In the genomic region with DNA sequence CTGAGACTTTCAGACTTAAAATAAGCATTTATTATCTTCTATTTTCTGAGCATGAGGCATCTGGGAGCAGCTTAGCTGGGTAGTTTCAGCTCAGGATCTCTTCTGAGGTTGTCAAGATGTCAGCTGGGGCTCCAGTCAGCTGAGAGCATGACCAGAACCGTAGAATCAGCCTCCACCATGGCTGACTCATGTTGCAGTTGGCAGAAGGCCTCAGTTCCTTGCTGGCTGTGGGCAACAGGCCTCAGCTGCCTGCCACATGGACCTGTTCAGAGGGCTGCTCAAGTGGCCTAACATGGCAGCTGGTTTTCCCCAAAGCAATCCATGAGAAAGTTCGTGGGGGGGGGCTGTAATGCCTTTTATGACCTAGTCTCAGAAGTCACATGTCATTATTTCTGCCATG, we compare ENCODE assay signal across 10 cellular contexts.
DNase-seq lines count a peak whose midpoint lies in the region; ATAC-seq, FAIRE-seq and TF ChIP-seq lines count a peak whose summit lies in the region.
"Had no signal": no experiment of that assay in that cellular context is flagged by ENCODE, and none has a peak within 500 bp of the region (broad histone marks: within the 10 kb centered on the region; RNA-seq: fewer than 3 reads in every experiment).

No MANE protein-coding gene starts in this region.

- H3K79me2 ChIP-seq in PC-3 (ENCODE audit: low read length), result no peaks in the 10 kb centered on the region
- H3K79me2 ChIP-seq in HepG2 (ENCODE audit: insufficient read depth, low read length), result no peaks in the 10 kb centered on the region

- no peak overlapping the region for H3K27ac Mint-ChIP-seq in activated naive CD8-positive, alpha-beta T cell treated with anti-CD3 and anti-CD28 coated beads for 36 hours
- H3K27ac Mint-ChIP-seq: activated B cell treated with CpG ODN at 0.5 μM for 24 hours had no signal

- peak; percentile 80 for ATAC-seq in PC-3
- no peak for ATAC-seq in HepG2

- intact Hi-C loops in PC-3 (cut with micrococcal nuclease) (no loop called here), HepG2 (cut with micrococcal nuclease; ENCODE audit: unreplicated experiment) (no loop called here)

- in situ Hi-C loops in HepG2 (cut with HindIII; ENCODE audit: extremely low pct_ligation_motif_present, low pct_unique_long_range_greater_than_20kb), result no loop called here

- H4K20me1 ChIP-seq in PC-3 (ENCODE audit: low read length), result no peaks in the 10 kb centered on the region
- H4K20me1 ChIP-seq in HepG2 (ENCODE audit: insufficient read depth, low read length), result no peaks in the 10 kb centered on the region

- 0% methylated on average over 2 of the region's 2 CpGs for WGBS in HepG2 (ENCODE audit: low lambda C conversion rate)

- no peak for TF ChIP-seq POLR2A in HepG2 (IDR thresholded peaks at IDR 0.05; ENCODE audit: insufficient read depth in 1 of 2, low read depth in 2 of 2, low read length in 2 of 2)

- no peak for FAIRE-seq in HepG2 (lab: Jason Lieb, UNC)

- H3K4me1 ChIP-seq in PC-3 (ENCODE audit: insufficient read depth, low read length) (peaks cover 21% of the 10 kb centered on the region), HepG2 (ENCODE audit: insufficient read depth, low read length) (no peaks in the 10 kb centered on the region)

- H3K9ac ChIP-seq in PC-3 (ENCODE audit: low read length) (no peak overlapping the region), HepG2 (ENCODE audit: insufficient read depth, low read depth, low read length) (no peak overlapping the region)

- CTCF ChIA-PET in PC-3 (lab: Charles Lee) (no interaction called here), HepG2 (lab: Yijun Ruan, JAX; ENCODE audit: low intra/inter-chr PET ratio, low total read pairs) (no interaction called here)

- H3K36me3 ChIP-seq in PC-3 (ENCODE audit: low read depth, low read length) (no peaks in the 10 kb centered on the region), HepG2 (replicated peaks in 1 of 2; ENCODE audit: control insufficient read depth in 1 of 2, insufficient read depth in 2 of 2, low read length in 2 of 2) (no peaks in the 10 kb centered on the region)

- no peaks in the 10 kb centered on the region for H3F3A ChIP-seq in PC-3 (ENCODE audit: low read length, unreplicated experiment)

- H3K9me3 Mint-ChIP-seq in activated naive CD8-positive, alpha-beta T cell treated with anti-CD3 and anti-CD28 coated beads for 36 hours, result no peaks in the 10 kb centered on the region
- H3K9me3 Mint-ChIP-seq: activated B cell treated with CpG ODN at 0.5 μM for 24 hours had no signal

- H3K4me3 Mint-ChIP-seq in activated naive CD8-positive, alpha-beta T cell treated with anti-CD3 and anti-CD28 coated beads for 36 hours, result no peak overlapping the region
- H3K4me3 Mint-ChIP-seq: activated B cell treated with CpG ODN at 0.5 μM for 24 hours had no signal

- 0 out of 2 replicates have a peak, but pooled peaks cover 4% of the 10 kb centered on the region for H3K9me2 ChIP-seq in PC-3 (replicated peaks; ENCODE audit: low read length)

- no peaks in the 10 kb centered on the region for H3K27me3 ChIP-seq in PC-3 (ENCODE audit: low read length)
- peaks cover 2 to 10% of the 10 kb centered on the region in 2 experiments; a peak in 3 of 5 replicates for H3K27me3 ChIP-seq in HepG2 (ENCODE audit: control insufficient read depth in 1 of 2, insufficient read depth in 2 of 2, low read length in 2 of 2)

- H3K27ac ChIP-seq in PC-3 (ENCODE audit: low read length), result no peak overlapping the region; the same call in 1 of the 2 replicates
- no peak overlapping the region for H3K27ac ChIP-seq in HepG2 (ENCODE audit: extremely low read length, insufficient read depth, low read length)

- H3K9me3 ChIP-seq in PC-3 (ENCODE audit: low read length) (no peaks in the 10 kb centered on the region), HepG2 (ENCODE audit: low read length) (no peaks in the 10 kb centered on the region)

- POLR2A ChIA-PET in PC-3 (lab: Charles Lee; ENCODE audit: unreplicated experiment), result no interaction called here
- POLR2A ChIA-PET in HepG2 (lab: Yijun Ruan, JAX), result no interaction called here

- DNase-seq in GM04504 (ENCODE audit: low read depth) (peak; percentile 92), PC-3 (peak; percentile 71), fibroblast of gingiva (ENCODE audit: low read depth) (peak; percentile 86), retinal pigment epithelial cell (ENCODE audit: low read depth) (peak; percentile 66), HepG2 (ENCODE audit: low spot score) (no peak)
- no peak for DNase-seq in activated naive CD8-positive, alpha-beta T cell treated with anti-CD3 and anti-CD28 coated beads for 36 hours
- DNase-seq in stimulated activated CD4-positive, alpha-beta T cell treated with anti-CD3 and anti-CD28 coated beads, Interleukin-1b, Interleukin-23, amount 100 ng/mL, for 48 hours, result no peak
- DNase-seq: activated B cell treated with CpG ODN at 0.5 μM for 24 hours, GF-D8, Kasumi-1 had no signal

- no peak overlapping the region for H3K4me3 ChIP-seq in PC-3 (ENCODE audit: low read length)
- no peak overlapping the region for H3K4me3 ChIP-seq in retinal pigment epithelial cell (ENCODE audit: low read length)
- H3K4me3 ChIP-seq in HepG2 (replicated peaks in 1 of 3; ENCODE audit: insufficient read depth in 1 of 3, low read depth in 2 of 3, low read length in 3 of 3), result no peak overlapping the region

- H3K27me3 Mint-ChIP-seq in activated naive CD8-positive, alpha-beta T cell treated with anti-CD3 and anti-CD28 coated beads for 36 hours, result peaks cover 19% of the 10 kb centered on the region

- BruUV-seq in PC-3 (replicated peaks; lab: Mats Ljungman, UMichigan), result no TSS peak
- no TSS peak for BruUV-seq in HepG2 (replicated peaks; lab: Mats Ljungman, UMichigan)

- H3K36me3 Mint-ChIP-seq in activated naive CD8-positive, alpha-beta T cell treated with anti-CD3 and anti-CD28 coated beads for 36 hours, result no peaks in the 10 kb centered on the region

- TF ChIP-seq EP300 in HepG2 (IDR thresholded peaks at IDR 0.05; ENCODE audit: low read depth in 2 of 2, low read length in 2 of 2) (no peak), HepG2 (CRISPR knock-in tag; IDR thresholded peaks at IDR 0.05; ENCODE audit: borderline replicate concordance) (no peak)

- H2AFZ ChIP-seq in PC-3 (ENCODE audit: low read length), result peak overlapping the region; percentile 65
- no peak overlapping the region for H2AFZ ChIP-seq in HepG2 (ENCODE audit: low read length)

- TF ChIP-seq RAD21 in HepG2 (CRISPR knock-in tag; IDR thresholded peaks at IDR 0.05), result no peak

- H3K4me2 ChIP-seq in PC-3 (ENCODE audit: low read length) (no peak overlapping the region), HepG2 (ENCODE audit: low read depth, low read length) (no peak overlapping the region)

- H3K4me1 Mint-ChIP-seq in activated naive CD8-positive, alpha-beta T cell treated with anti-CD3 and anti-CD28 coated beads for 36 hours, result no peaks in the 10 kb centered on the region
- H3K4me1 Mint-ChIP-seq: activated B cell treated with CpG ODN at 0.5 μM for 24 hours had no signal

- no peak for TF ChIP-seq CTCF in PC-3 (conservative IDR thresholded peaks at IDR 0.05; ENCODE audit: low read depth, low read length)
- TF ChIP-seq CTCF in retinal pigment epithelial cell (conservative IDR thresholded peaks at IDR 0.05; ENCODE audit: low read depth, low read length), result no peak
- no peak for TF ChIP-seq CTCF in HepG2 (CRISPR knock-in tag; IDR thresholded peaks at IDR 0.05)

TF ChIP-seq in HepG2, 621 proteins besides CTCF, POLR2A, EP300 and RAD21 (continues in another document):
- TF ChIP-seq ZNF501 (CRISPR knock-in tag; IDR thresholded peaks at IDR 0.05) (no peak), PPARG (CRISPR knock-in tag; conservative IDR thresholded peaks at IDR 0.05) (no peak), KLF12 (CRISPR knock-in tag; IDR thresholded peaks at IDR 0.05; ENCODE audit: borderline replicate concordance) (no peak), IRF2 (CRISPR knock-in tag; IDR thresholded peaks at IDR 0.05) (no peak), PRPF4 (IDR thresholded peaks at IDR 0.05; ENCODE audit: low read depth, low read length, poor library complexity, severe bottlenecking) (no peak), HIC2 (CRISPR knock-in tag; IDR thresholded peaks at IDR 0.05; ENCODE audit: low read depth) (no peak), MLX (CRISPR knock-in tag; IDR thresholded peaks at IDR 0.05) (no peak), SIX1 (CRISPR knock-in tag; IDR thresholded peaks at IDR 0.05; ENCODE audit: borderline replicate concordance) (no peak), ATM (IDR thresholded peaks at IDR 0.05; ENCODE audit: borderline replicate concordance) (no peak)
- TF ChIP-seq, protein P1, sequence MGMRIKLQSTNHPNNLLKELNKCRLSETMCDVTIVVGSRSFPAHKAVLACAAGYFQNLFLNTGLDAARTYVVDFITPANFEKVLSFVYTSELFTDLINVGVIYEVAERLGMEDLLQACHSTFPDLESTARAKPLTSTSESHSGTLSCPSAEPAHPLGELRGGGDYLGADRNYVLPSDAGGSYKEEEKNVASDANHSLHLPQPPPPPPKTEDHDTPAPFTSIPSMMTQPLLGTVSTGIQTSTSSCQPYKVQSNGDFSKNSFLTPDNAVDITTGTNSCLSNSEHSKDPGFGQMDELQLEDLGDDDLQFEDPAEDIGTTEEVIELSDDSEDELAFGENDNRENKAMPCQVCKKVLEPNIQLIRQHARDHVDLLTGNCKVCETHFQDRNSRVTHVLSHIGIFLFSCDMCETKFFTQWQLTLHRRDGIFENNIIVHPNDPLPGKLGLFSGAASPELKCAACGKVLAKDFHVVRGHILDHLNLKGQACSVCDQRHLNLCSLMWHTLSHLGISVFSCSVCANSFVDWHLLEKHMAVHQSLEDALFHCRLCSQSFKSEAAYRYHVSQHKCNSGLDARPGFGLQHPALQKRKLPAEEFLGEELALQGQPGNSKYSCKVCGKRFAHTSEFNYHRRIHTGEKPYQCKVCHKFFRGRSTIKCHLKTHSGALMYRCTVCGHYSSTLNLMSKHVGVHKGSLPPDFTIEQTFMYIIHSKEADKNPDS (CRISPR knock-in tag; IDR thresholded peaks at IDR 0.05), result no peak

Comparison
In these comparisons a context has a peak if more than half of its experiments do, and no peak if none do; other contexts are left out.
1. DNase-seq: peak in GM04504 (single experiment), PC-3 (single experiment), fibroblast of gingiva (single experiment) and retinal pigment epithelial cell (single experiment); none in activated naive CD8-positive, alpha-beta T cell treated with anti-CD3 and anti-CD28 coated beads for 36 hours (single experiment), stimulated activated CD4-positive, alpha-beta T cell treated with anti-CD3 and anti-CD28 coated beads, Interleukin-1b, Interleukin-23, amount 100 ng/mL, for 48 hours (single experiment) and HepG2 (single experiment).